22 cellular contexts compared by ENCODE assay signal in genomic region chr9:131943397-131943796, GRCh38.
DNase-seq lines count a peak whose midpoint lies in the region; ATAC-seq, FAIRE-seq and TF ChIP-seq lines count a peak whose summit lies in the region.
"Had no signal": no experiment of that assay in that cellular context is flagged by ENCODE, and none has a peak within 500 bp of the region (broad histone marks: within the 10 kb centered on the region; RNA-seq: fewer than 3 reads in every experiment).

No MANE protein-coding gene starts in this region.

- no peaks in the 10 kb centered on the region; a peak in 2 of 8 replicates for H3K36me3 ChIP-seq in H1 (ENCODE audit: control insufficient read depth in 2 of 4, insufficient read depth in 4 of 4, low read length in 3 of 4)
- H3K36me3 ChIP-seq in small intestine (ENCODE audit: control insufficient read depth in 2 of 2, insufficient read depth in 2 of 2, low read length in 2 of 2), result no peaks in the 10 kb centered on the region
- H3K36me3 ChIP-seq: ovary had no signal

- H3K23ac ChIP-seq in H1 (ENCODE audit: insufficient read length), result no peak overlapping the region

- POLR2A ChIA-PET in H1 (lab: Charles Lee; ENCODE audit: partially characterized antibody), result no interaction called here

- no peak for FAIRE-seq in H1 (lab: Jason Lieb, UNC)
- no peak for FAIRE-seq in small intestine (lab: Jason Lieb, UNC)

- no peak overlapping the region for H3K56ac ChIP-seq in H1 (replicated peaks; ENCODE audit: insufficient read length, low read depth, low read length)

- no peak overlapping the region for H3K18ac ChIP-seq in H1 (ENCODE audit: extremely low read depth, low read length)

- no peak for TF ChIP-seq RAD21 in H1 (IDR thresholded peaks at IDR 0.05 in 1 of 2, conservative IDR thresholded peaks at IDR 0.05 in 1 of 2; ENCODE audit: low read depth in 2 of 2, low read length in 2 of 2)

- no peak overlapping the region for H2BK20ac ChIP-seq in H1 (ENCODE audit: low read length)

- no peak for TF ChIP-seq POLR2A in H1 (IDR thresholded peaks at IDR 0.05; ENCODE audit: control extremely low read depth in 1 of 2, low read depth in 2 of 2, low read length in 2 of 2)

- H4K91ac ChIP-seq in H1 (replicated peaks; ENCODE audit: insufficient read length, low read length), result no peak overlapping the region

- H3K23me2 ChIP-seq in H1 (ENCODE audit: low read depth, low read length), result 0 out of 2 replicates have a peak, but pooled peaks cover 2% of the 10 kb centered on the region

- no peak overlapping the region for H2BK120ac ChIP-seq in H1 (replicated peaks; ENCODE audit: low read depth, low read length)

- peak overlapping the region; percentile 26 to 47; a peak in 3 of 4 replicates for H3K4me2 ChIP-seq in H1 (ENCODE audit: insufficient read depth in 1 of 2, low read depth in 2 of 2, low read length in 2 of 2)

- peaks cover 0 to 2% of the 10 kb centered on the region in 2 experiments for H4K20me1 ChIP-seq in H1 (replicated peaks in 1 of 2; ENCODE audit: control insufficient read depth in 1 of 2, insufficient read depth in 2 of 2, low read length in 2 of 2)

- no peak for ATAC-seq in activated naive CD8-positive, alpha-beta T cell treated with anti-CD3 and anti-CD28 coated beads, Interleukin-2, amount 50 U/mL, for 24 hours
- ATAC-seq: left lobe of liver had no signal

- no peak overlapping the region for H2BK12ac ChIP-seq in H1 (ENCODE audit: low read depth, low read length)

- TF ChIP-seq EP300 in H1 (IDR thresholded peaks at IDR 0.05; ENCODE audit: borderline replicate concordance in 1 of 2, low read depth in 2 of 2, low read length in 2 of 2), result no peak

- H2AFZ ChIP-seq in H1 (ENCODE audit: low read length), result no peak overlapping the region

- no peaks in the 10 kb centered on the region for H3K27me3 Mint-ChIP-seq in activated naive CD8-positive, alpha-beta T cell treated with anti-CD3 and anti-CD28 coated beads, Interleukin-2, amount 50 U/mL, for 24 hours
- H3K27me3 Mint-ChIP-seq: activated CD4-positive, alpha-beta T cell treated with anti-CD3 and anti-CD28 coated beads, Interleukin-2, amount 10 ng/mL, durations not matched to agents 7 days and 5 days; activated naive CD4-positive, alpha-beta T cell treated with anti-CD3 and anti-CD28 coated beads, Interleukin-2, amount 50 U/mL, for 24 hours had no signal

- peaks cover 0 to 17% (median 9%) of the 10 kb centered on the region in 4 experiments; a peak in 5 of 7 replicates for H3K4me1 ChIP-seq in H1 (replicated peaks in 1 of 4; ENCODE audit: control insufficient read depth in 3 of 4, insufficient read depth in 4 of 4, low read length in 3 of 4)
- no peaks in the 10 kb centered on the region for H3K4me1 ChIP-seq in small intestine (ENCODE audit: control insufficient read depth in 2 of 2, insufficient read depth in 1 of 2, low read depth in 1 of 2, low read length in 1 of 2)
- H3K4me1 ChIP-seq: SJCRH30, transverse colon had no signal

- peaks cover 3% of the 10 kb centered on the region; the same call in 1 of the 2 replicates for H3K79me1 ChIP-seq in H1 (ENCODE audit: low read depth, low read length)

- no peak overlapping the region for H3K4me3 Mint-ChIP-seq in activated naive CD8-positive, alpha-beta T cell treated with anti-CD3 and anti-CD28 coated beads, Interleukin-2, amount 50 U/mL, for 24 hours
- H3K4me3 Mint-ChIP-seq: activated CD4-positive, alpha-beta T cell treated with anti-CD3 and anti-CD28 coated beads, Interleukin-2, amount 10 ng/mL, durations not matched to agents 7 days and 5 days; activated naive CD4-positive, alpha-beta T cell treated with anti-CD3 and anti-CD28 coated beads, Interleukin-2, amount 50 U/mL, for 24 hours had no signal

- DNase-seq in NCI-H748 (lab: John Stamatoyannopoulos, UW; ENCODE audit: unreplicated experiment) (peak; percentile 30), NCI-H748 treated with DMSO at 0.1 percent for 48 hours (lab: John Stamatoyannopoulos, UW) (no peak), NCI-H2171 treated with DMSO at 0.1 percent for 48 hours (lab: John Stamatoyannopoulos, UW) (peak; percentile 100), H1 (ENCODE audit: low read depth in 1 of 2, low spot score in 2 of 2) (no peak), DMS114 treated with DMSO at 0.1 percent for 48 hours (lab: John Stamatoyannopoulos, UW; ENCODE audit: unreplicated experiment) (no peak), small intestine (no peak)
- no peak for DNase-seq in activated naive CD4-positive, alpha-beta T cell (lab: John Stamatoyannopoulos, UW)
- DNase-seq in activated naive CD8-positive, alpha-beta T cell treated with anti-CD3 and anti-CD28 coated beads, Interleukin-2, amount 50 U/mL, for 24 hours, result no peak
- DNase-seq: ACHN; activated CD4-positive, alpha-beta T cell treated with anti-CD3 and anti-CD28 coated beads, Interleukin-2, amount 10 ng/mL, durations not matched to agents 7 days and 5 days; COR-L47; effector CD8-positive, alpha-beta T cell; GDM1; KBM-7; NCI-H1105; ovary; SJCRH30; transverse colon had no signal

- H3K27me3 ChIP-seq in H1 (replicated peaks in 1 of 4; ENCODE audit: control insufficient read depth in 3 of 4, extremely low read depth in 1 of 4, insufficient read depth in 3 of 4, low read length in 3 of 4) (no peaks in the 10 kb centered on the region), small intestine (ENCODE audit: control insufficient read depth in 2 of 2, insufficient read depth in 2 of 2, low read length in 2 of 2) (no peaks in the 10 kb centered on the region)
- H3K27me3 ChIP-seq: cardiac muscle cell, ovary, SJCRH30, transverse colon had no signal

- no peak overlapping the region for H3K4me3 ChIP-seq in H1 (ENCODE audit: extremely low read depth in 1 of 4, insufficient read depth in 2 of 4, low read depth in 3 of 4, low read length in 4 of 4)
- no peak overlapping the region for H3K4me3 ChIP-seq in small intestine (ENCODE audit: low read depth in 1 of 2, low read length in 2 of 2)
- H3K4me3 ChIP-seq: cardiac muscle cell, ovary, SJCRH30, skin epidermis, transverse colon had no signal

- H2BK5ac ChIP-seq in H1 (ENCODE audit: low read depth, low read length), result no peak overlapping the region

- H3K36me3 Mint-ChIP-seq in activated naive CD8-positive, alpha-beta T cell treated with anti-CD3 and anti-CD28 coated beads, Interleukin-2, amount 50 U/mL, for 24 hours (ENCODE audit: low read depth), result peaks cover 11% of the 10 kb centered on the region

- 78% methylated on average over 12 of the region's 12 CpGs; no CpG with 5 or more reads in 1 of the 2 experiments for WGBS in H1 (ENCODE audit: extremely low coverage in 1 of 2, insufficient coverage in 1 of 2, insufficient read length in 1 of 2, insufficient replicate concordance in 2 of 2, low coverage in 1 of 2, low lambda C conversion rate in 2 of 2, missing lambda C conversion rate in 1 of 2), 2 experiments
- WGBS in small intestine, 3 donors, result 94 to 96% (median 95%) methylated on average over 12 of the region's 12 CpGs

- H3K9me3 Mint-ChIP-seq in activated naive CD8-positive, alpha-beta T cell treated with anti-CD3 and anti-CD28 coated beads, Interleukin-2, amount 50 U/mL, for 24 hours, result no peaks in the 10 kb centered on the region
- H3K9me3 Mint-ChIP-seq: activated CD4-positive, alpha-beta T cell treated with anti-CD3 and anti-CD28 coated beads, Interleukin-2, amount 10 ng/mL, durations not matched to agents 7 days and 5 days; activated naive CD4-positive, alpha-beta T cell treated with anti-CD3 and anti-CD28 coated beads, Interleukin-2, amount 50 U/mL, for 24 hours had no signal

- no peak overlapping the region for H3K9ac ChIP-seq in H1 (replicated peaks in 1 of 4; ENCODE audit: extremely low read depth in 1 of 4, low read depth in 3 of 4, low read length in 3 of 4)

- peak overlapping the region; percentile 5; the same call in 1 of the 2 replicates for H3K27ac ChIP-seq in H1 (ENCODE audit: low read depth, low read length)
- H3K27ac ChIP-seq in small intestine (ENCODE audit: low read depth in 1 of 2, low read length in 1 of 2), result no peak overlapping the region
- H3K27ac ChIP-seq: cardiac muscle cell, ovary, SJCRH30, skin epidermis, transverse colon had no signal

- H3K27ac Mint-ChIP-seq in activated naive CD8-positive, alpha-beta T cell treated with anti-CD3 and anti-CD28 coated beads, Interleukin-2, amount 50 U/mL, for 24 hours, result no peak overlapping the region
- H3K27ac Mint-ChIP-seq: activated CD4-positive, alpha-beta T cell treated with anti-CD3 and anti-CD28 coated beads, Interleukin-2, amount 10 ng/mL, durations not matched to agents 7 days and 5 days had no signal

- TF ChIP-seq CTCF in H1 (IDR thresholded peaks at IDR 0.05; ENCODE audit: control extremely low read depth in 1 of 3, insufficient read depth in 1 of 3, low read depth in 1 of 3, low read length in 3 of 3), result no peak

- H3K4me1 Mint-ChIP-seq in activated naive CD8-positive, alpha-beta T cell treated with anti-CD3 and anti-CD28 coated beads, Interleukin-2, amount 50 U/mL, for 24 hours, result no peaks in the 10 kb centered on the region
- H3K4me1 Mint-ChIP-seq: activated CD4-positive, alpha-beta T cell treated with anti-CD3 and anti-CD28 coated beads, Interleukin-2, amount 10 ng/mL, durations not matched to agents 7 days and 5 days; activated naive CD4-positive, alpha-beta T cell treated with anti-CD3 and anti-CD28 coated beads, Interleukin-2, amount 50 U/mL, for 24 hours had no signal

- no peak overlapping the region for H4K8ac ChIP-seq in H1 (ENCODE audit: extremely low read depth, insufficient read depth, low read length)

- no peak overlapping the region for H3K14ac ChIP-seq in H1 (ENCODE audit: insufficient read length)

- no peak overlapping the region for H2AK5ac ChIP-seq in H1 (ENCODE audit: low read depth, low read length)

- H3K9me3 ChIP-seq in H1 (ENCODE audit: insufficient read depth in 2 of 2, low read depth in 1 of 2, low read length in 1 of 2) (no peaks in the 10 kb centered on the region), small intestine (ENCODE audit: control insufficient read depth, low read depth) (no peaks in the 10 kb centered on the region)
- H3K9me3 ChIP-seq: ovary, SJCRH30, transverse colon had no signal

- no peaks in the 10 kb centered on the region for H3K79me2 ChIP-seq in H1 (ENCODE audit: control insufficient read depth in 1 of 2, insufficient read depth in 2 of 2, low read length in 2 of 2)

- H3K4ac ChIP-seq in H1 (replicated peaks; ENCODE audit: insufficient read length, low read depth, low read length), result no peak overlapping the region

- CTCF ChIA-PET in H1 (lab: Charles Lee; ENCODE audit: partially characterized antibody), result interaction anchor here (3.3 kb wide), 1 partner anchor 10 kb away, joined by 18 read pairs; no protein-coding TSS in a partner anchor

- H4K5ac ChIP-seq in H1 (ENCODE audit: insufficient read length, low read depth, low read length), result no peak overlapping the region

- H2BK15ac ChIP-seq in H1 (ENCODE audit: low read length), result no peak overlapping the region

TF ChIP-seq in H1, 55 proteins besides CTCF, POLR2A, EP300 and RAD21:
- TF ChIP-seq CHD1 (IDR thresholded peaks at IDR 0.05; ENCODE audit: low read depth, low read length), result no peak
- no peak for TF ChIP-seq SP2 (IDR thresholded peaks at IDR 0.05; ENCODE audit: low read length)
- no peak for TF ChIP-seq CREB1 (IDR thresholded peaks at IDR 0.05)
- TF ChIP-seq TAF1 (IDR thresholded peaks at IDR 0.05; ENCODE audit: low read depth, low read length), result no peak
TF ChIP-seq in H1: peak in this region for 0.

Comparison
In these comparisons a context has a peak if more than half of its experiments do, and no peak if none do; other contexts are left out.
1. DNase-seq: peak in NCI-H748 (single experiment) and NCI-H2171 treated with DMSO at 0.1 percent for 48 hours (single experiment); none in NCI-H748 treated with DMSO at 0.1 percent for 48 hours (single experiment), H1 (0 of 2), DMS114 treated with DMSO at 0.1 percent for 48 hours (single experiment), activated naive CD4-positive, alpha-beta T cell (0 of 4), small intestine (single experiment) and activated naive CD8-positive, alpha-beta T cell treated with anti-CD3 and anti-CD28 coated beads, Interleukin-2, amount 50 U/mL, for 24 hours (single experiment).